Comparison of ENCODE assay signal across 8 cellular contexts in the genomic region with DNA sequence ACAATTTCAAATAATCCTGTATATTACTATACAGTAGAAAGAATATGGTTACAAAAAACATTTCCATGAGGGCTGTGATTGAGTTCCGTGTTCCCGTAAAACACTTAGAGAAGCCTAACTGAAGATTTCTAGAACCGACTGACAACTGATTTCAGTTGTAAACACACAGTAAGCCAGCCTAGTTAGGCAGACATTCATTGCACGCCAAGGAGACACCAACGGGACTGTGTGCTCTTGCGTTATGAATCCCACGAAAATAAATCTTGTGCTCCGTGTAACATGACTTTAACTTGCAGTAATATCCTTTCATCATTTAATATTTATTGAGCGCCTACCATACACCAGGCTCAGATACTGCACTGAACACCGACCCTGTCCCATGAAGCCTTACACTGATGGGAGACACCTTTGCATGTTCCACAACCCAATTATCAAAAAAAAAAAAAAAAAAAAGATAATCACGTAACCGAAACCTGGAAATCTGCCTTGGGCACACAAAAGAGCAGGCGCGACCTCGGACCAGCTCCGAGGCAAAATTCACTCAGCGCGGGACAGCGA. TPM values are rescaled to one million over a fixed set of nuclear protein-coding genes. Genes with fewer than 3 reads are reported as not detected.
A peak's percentile ranks its signal among the peaks of the same experiment; 100 is the strongest.
DNase-seq lines count a peak whose midpoint lies in the region; ATAC-seq and TF ChIP-seq lines count a peak whose summit lies in the region.

No MANE protein-coding gene starts in this region.

- H3K27ac Mint-ChIP-seq in activated CD4-positive, alpha-beta T cell treated with anti-CD3 and anti-CD28 coated beads, Interleukin-2, amount 10 ng/mL, durations not matched to agents 7 days and 5 days, result peak overlapping the region; percentile 98
- peak overlapping the region; percentile 97 to 99 for H3K27ac Mint-ChIP-seq in effector memory CD8-positive, alpha-beta T cell
- H3K27ac Mint-ChIP-seq in neural crest cell (ENCODE audit: unreplicated experiment), result peak overlapping the region; percentile 98

- H3K4me1 ChIP-seq in OCI-LY7 (ENCODE audit: insufficient read depth, low read length, poor library complexity, severe bottlenecking), result peaks cover 22% of the 10 kb centered on the region

- CTCF ChIA-PET in activated CD4-positive, alpha-beta T cell treated with anti-CD3 and anti-CD28 coated beads, Interleukin-2, amount 10 ng/mL, durations not matched to agents 7 days and 5 days (lab: Charles Lee), result interaction anchor here (0.6 to 1.8 kb wide), 5 partner anchors 19 to 489 kb away, joined by 3 to 6 read pairs (median 4); no protein-coding TSS in a partner anchor
- CTCF ChIA-PET in OCI-LY7 (lab: Charles Lee; ENCODE audit: unreplicated experiment), result interaction anchor here (0.6 to 1.4 kb wide), 3 partner anchors 9 to 167 kb away, joined by 3 to 4 read pairs (median 3); no protein-coding TSS in a partner anchor

- TF ChIP-seq CTCF in OCI-LY7 (conservative IDR thresholded peaks at IDR 0.05; ENCODE audit: low read length), result no peak
- no peak for TF ChIP-seq CTCF in neural crest cell (conservative IDR thresholded peaks at IDR 0.05)

- no peaks in the 10 kb centered on the region for H3K9me3 Mint-ChIP-seq in activated CD4-positive, alpha-beta T cell treated with anti-CD3 and anti-CD28 coated beads, Interleukin-2, amount 10 ng/mL, durations not matched to agents 7 days and 5 days
- no peaks in the 10 kb centered on the region for H3K9me3 Mint-ChIP-seq in effector memory CD8-positive, alpha-beta T cell
- H3K9me3 Mint-ChIP-seq in neural crest cell, result no peaks in the 10 kb centered on the region

- H3K4me1 Mint-ChIP-seq in activated CD4-positive, alpha-beta T cell treated with anti-CD3 and anti-CD28 coated beads, Interleukin-2, amount 10 ng/mL, durations not matched to agents 7 days and 5 days, result peaks cover 29% of the 10 kb centered on the region
- peaks cover 25 to 45% of the 10 kb centered on the region in 2 donors for H3K4me1 Mint-ChIP-seq in effector memory CD8-positive, alpha-beta T cell (ENCODE audit: low read depth in 2 of 2)
- H3K4me1 Mint-ChIP-seq in neural crest cell, result peaks cover 47% of the 10 kb centered on the region

- TSS peak; percentile 89 for BruUV-seq in OCI-LY7 (replicated peaks; lab: Mats Ljungman, UMichigan)

- H3K36me3 Mint-ChIP-seq in activated CD4-positive, alpha-beta T cell treated with anti-CD3 and anti-CD28 coated beads, Interleukin-2, amount 10 ng/mL, durations not matched to agents 7 days and 5 days (ENCODE audit: low read depth), result peaks cover 3% of the 10 kb centered on the region
- H3K36me3 Mint-ChIP-seq in effector memory CD8-positive, alpha-beta T cell (ENCODE audit: insufficient read depth), result peaks cover 11% of the 10 kb centered on the region
- H3K36me3 Mint-ChIP-seq in neural crest cell (ENCODE audit: low read depth), result peaks cover 8% of the 10 kb centered on the region

- H3K4me2 ChIP-seq in OCI-LY7 (ENCODE audit: low read length), result peak overlapping the region; percentile 84

- H3K9me3 ChIP-seq in OCI-LY7 (ENCODE audit: low read length), result no peaks in the 10 kb centered on the region

- peak overlapping the region; percentile 86; the same call in 1 of the 2 replicates for H2AFZ ChIP-seq in OCI-LY7 (ENCODE audit: low read length)

- H3K9me2 ChIP-seq in OCI-LY7 (ENCODE audit: insufficient read depth, low read length), result no peaks in the 10 kb centered on the region

- peak overlapping the region; percentile 80 for H3K27ac ChIP-seq in OCI-LY7 (ENCODE audit: low read depth, low read length, poor library complexity, severe bottlenecking)

- peak; percentile 25 for ATAC-seq in HG02798 (IDR thresholded peaks at IDR 0.05; ENCODE audit: poor library complexity, unreplicated experiment)
- ATAC-seq in effector memory CD8-positive, alpha-beta T cell (replicated peaks), result peak; percentile 16

- peaks cover 27% of the 10 kb centered on the region for H3K79me2 ChIP-seq in OCI-LY7 (ENCODE audit: insufficient read depth, low read depth, low read length)

- intact Hi-C loops in OCI-LY7 (cut with micrococcal nuclease; ENCODE audit: unreplicated experiment), result loop anchor here (1.0 to 10.0 kb wide), 2 partner anchors 77 to 440 kb away; partner anchors contain the start of gene NUP42

- no peak for DNase-seq in activated CD4-positive, alpha-beta T cell treated with anti-CD3 and anti-CD28 coated beads, Interleukin-2, amount 10 ng/mL, durations not matched to agents 7 days and 5 days
- DNase-seq in activated CD4-positive, alpha-beta T cell treated with anti-CD3 and anti-CD28 coated beads, Interleukin-2, amount 50 U/mL, for 4 hours, result no peak
- DNase-seq in OCI-LY7 (ENCODE audit: low spot score), result peak; percentile 28
- peak in 1 of 3 experiments; percentile 1 for DNase-seq in effector memory CD8-positive, alpha-beta T cell
- no peak for DNase-seq in neural crest cell (ENCODE audit: low read depth, low spot score)
- DNase-seq in GM03348 (ENCODE audit: low spot score), result no peak
- DNase-seq in MV-4-11 (lab: John Stamatoyannopoulos, UW), result no peak

- no peaks in the 10 kb centered on the region; the same call in 1 of the 2 replicates for H3K36me3 ChIP-seq in OCI-LY7 (ENCODE audit: insufficient read depth, low read length)

- H3K27me3 Mint-ChIP-seq in activated CD4-positive, alpha-beta T cell treated with anti-CD3 and anti-CD28 coated beads, Interleukin-2, amount 10 ng/mL, durations not matched to agents 7 days and 5 days, result no peaks in the 10 kb centered on the region
- no peaks in the 10 kb centered on the region for H3K27me3 Mint-ChIP-seq in effector memory CD8-positive, alpha-beta T cell
- H3K27me3 Mint-ChIP-seq in neural crest cell (ENCODE audit: low read depth), result no peaks in the 10 kb centered on the region

- H3K4me3 ChIP-seq in OCI-LY7 (ENCODE audit: low read depth, low read length, poor library complexity, severe bottlenecking), result peak overlapping the region; percentile 84

- no peaks in the 10 kb centered on the region for H4K20me1 ChIP-seq in OCI-LY7 (ENCODE audit: insufficient read depth, low read length)

- H3K4me3 Mint-ChIP-seq in activated CD4-positive, alpha-beta T cell treated with anti-CD3 and anti-CD28 coated beads, Interleukin-2, amount 10 ng/mL, durations not matched to agents 7 days and 5 days, result peak overlapping the region; percentile 99
- peak overlapping the region; percentile 98 to 100 for H3K4me3 Mint-ChIP-seq in effector memory CD8-positive, alpha-beta T cell
- H3K4me3 Mint-ChIP-seq in neural crest cell, result peak overlapping the region; percentile 99

- POLR2A ChIA-PET in activated CD4-positive, alpha-beta T cell treated with anti-CD3 and anti-CD28 coated beads, Interleukin-2, amount 10 ng/mL, durations not matched to agents 7 days and 5 days (lab: Charles Lee), result interaction anchor here (0.6 to 0.9 kb wide), 2 partner anchors 40 to 57 kb away, joined by 3 to 7 read pairs; no protein-coding TSS in a partner anchor
- POLR2A ChIA-PET in OCI-LY7 (lab: Charles Lee), result interaction anchor here (0.6 to 2.8 kb wide), 9 partner anchors 17 to 388 kb away, joined by 3 to 12 read pairs (median 4); partner anchors contain the start of gene TOMM7

RNA-seq across cellular contexts. Expression of gene KLHL7, which starts 0.4 kb away (rescaled TPM):
- total RNA-seq in activated CD4-positive, alpha-beta T cell treated with anti-CD3 and anti-CD28 coated beads, Interleukin-2, amount 10 ng/mL, durations not matched to agents 7 days and 5 days, result 10 to 100 TPM; 16.5 to 16.7 TPM
- total RNA-seq in OCI-LY7 (2014; rRNA removed; shearing (Covaris generic)), result 24.4 and 25.8 TPM in 2 replicates
- total RNA-seq in OCI-LY7 (2022), result 30.2 and 35.2 TPM in 2 replicates
- 45.6 and 47.6 TPM in 2 replicates for total RNA-seq in neural crest cell
